ENCODE assay signal across 1 cellular context in genomic region chr9:136286359-136286986, GRCh38.
TF ChIP-seq lines count a peak whose summit lies in the region.

No MANE protein-coding gene starts in this region.

TF ChIP-seq in K562, 482 proteins besides CTCF, POLR2A, EP300 and RAD21:
- TF ChIP-seq KAT7 (CRISPR knock-in tag; IDR thresholded peaks at IDR 0.05; ENCODE audit: borderline replicate concordance) = no peak
- TF ChIP-seq NR4A1 (CRISPR knock-in tag; IDR thresholded peaks at IDR 0.05) = no peak
- no peak for TF ChIP-seq NR4A1 (tag; IDR thresholded peaks at IDR 0.05)
- 0 out of 2 replicates have a peak, but pooled peaks have one; percentile 28 for TF ChIP-seq RBM14 (IDR thresholded peaks at IDR 0.05; ENCODE audit: borderline replicate concordance, insufficient read depth, low read depth, low read length)
- no peak for TF ChIP-seq MBD1 (CRISPR knock-in tag; IDR thresholded peaks at IDR 0.05)
